12 cellular contexts compared by ENCODE assay signal in genomic region chr2:99707592-99707991, GRCh38.
A peak's percentile ranks its signal among the peaks of the same experiment; 100 is the strongest.
DNase-seq lines count a peak whose midpoint lies in the region; ATAC-seq and TF ChIP-seq lines count a peak whose summit lies in the region.
"Had no signal": no experiment of that assay in that cellular context is flagged by ENCODE, and none has a peak within 500 bp of the region (broad histone marks: within the 10 kb centered on the region; RNA-seq: fewer than 3 reads in every experiment).

No MANE protein-coding gene starts in this region.

- in situ Hi-C loops in mammary epithelial cell (cut with MboI; ENCODE audit: low sequenced_read_pairs in 2 of 2) = no loop called here

- no peaks in the 10 kb centered on the region for H3K27me3 Mint-ChIP-seq in MCF 10A (ENCODE audit: insufficient read depth, unreplicated experiment)
- no peaks in the 10 kb centered on the region for H3K27me3 Mint-ChIP-seq in endodermal cell (ENCODE audit: insufficient read depth)
- H3K27me3 Mint-ChIP-seq in memory B cell = no peaks in the 10 kb centered on the region

- no peak for TF ChIP-seq POLR2A in erythroblast (IDR thresholded peaks at IDR 0.05; ENCODE audit: low read length)

- H3K4me1 ChIP-seq in mammary epithelial cell (ENCODE audit: insufficient read depth, low read length) (no peaks in the 10 kb centered on the region), endodermal cell (ENCODE audit: control insufficient read depth, insufficient read depth, low read length) (no peaks in the 10 kb centered on the region)

- ATAC-seq in memory B cell (ENCODE audit: low read depth) (no peak), HG03108 (IDR thresholded peaks at IDR 0.05; ENCODE audit: unreplicated experiment) (no peak)
- ATAC-seq: activated T-helper 17 cell treated with anti-CD3 and anti-CD28 coated beads, Interleukin-2, amount 50 U/mL, for 72 hours had no signal

- H3K79me2 ChIP-seq in mammary epithelial cell (ENCODE audit: insufficient read depth, low read length) = no peaks in the 10 kb centered on the region

- intact Hi-C loops in MCF 10A (cut with micrococcal nuclease) = no loop called here
- intact Hi-C loops in mammary epithelial cell (cut with micrococcal nuclease) = no loop called here

- DNase-seq in MCF 10A (ENCODE audit: unreplicated experiment) = peak; percentile 20
- no peak for DNase-seq in mammary epithelial cell
- DNase-seq in endodermal cell = no peak
- DNase-seq in memory B cell (ENCODE audit: low spot score in 2 of 2) = no peak
- DNase-seq in GF-D8 (lab: John Stamatoyannopoulos, UW) = no peak
- no peak for DNase-seq in NCI-H2227 treated with DMSO at 0.1 percent for 48 hours (lab: John Stamatoyannopoulos, UW)
- DNase-seq in erythroblast (lab: John Stamatoyannopoulos, UW) = no peak
- DNase-seq: 8988T; activated CD4-positive, alpha-beta T cell treated with anti-CD3 and anti-CD28 coated beads, Interleukin-2, amount 50 U/mL, for 1 hour had no signal

- no peak overlapping the region for H3K9ac ChIP-seq in mammary epithelial cell (ENCODE audit: insufficient read depth, low read length)
- H3K9ac ChIP-seq in endodermal cell (ENCODE audit: extremely low read depth, low read length, poor library complexity, severe bottlenecking) = no peak overlapping the region

- POLR2A ChIA-PET in MCF 10A (lab: Yijun Ruan, JAX) = interaction anchor here (0.9 kb wide), 1 partner anchor 10 kb away, joined by 3 read pairs; no protein-coding TSS in a partner anchor

- no peaks in the 10 kb centered on the region for H3K36me3 Mint-ChIP-seq in MCF 10A (ENCODE audit: insufficient read depth, unreplicated experiment)
- no peaks in the 10 kb centered on the region for H3K36me3 Mint-ChIP-seq in endodermal cell (ENCODE audit: low read depth)
- H3K36me3 Mint-ChIP-seq in memory B cell = peaks cover 21% of the 10 kb centered on the region

- TF ChIP-seq CTCF in MCF 10A (IDR thresholded peaks at IDR 0.05; ENCODE audit: unreplicated experiment) (no peak), mammary epithelial cell (conservative IDR thresholded peaks at IDR 0.05 in 1 of 2, IDR thresholded peaks at IDR 0.05 in 1 of 2; ENCODE audit: extremely low read depth in 1 of 2, insufficient read depth in 1 of 2, low read depth in 1 of 2, low read length in 2 of 2) (no peak), endodermal cell (conservative IDR thresholded peaks at IDR 0.05) (no peak)

- H3K4me3 ChIP-seq in mammary epithelial cell (replicated peaks in 1 of 3; ENCODE audit: insufficient read depth in 1 of 3, low read depth in 2 of 3, low read length in 3 of 3) = no peak overlapping the region
- no peak overlapping the region for H3K4me3 ChIP-seq in endodermal cell (ENCODE audit: low read length)

- CTCF ChIA-PET in MCF 10A (lab: Yijun Ruan, JAX) (interaction anchor here (0.7 kb wide), 1 partner anchor 64 kb away, joined by 3 read pairs; no protein-coding TSS in a partner anchor), mammary epithelial cell (lab: Charles Lee; ENCODE audit: low non-redundant PET) (no interaction called here)

- H3K36me3 ChIP-seq in mammary epithelial cell (ENCODE audit: insufficient read depth, low read length) = no peaks in the 10 kb centered on the region
- no peaks in the 10 kb centered on the region for H3K36me3 ChIP-seq in endodermal cell (ENCODE audit: control insufficient read depth, insufficient read depth, low read length)

- H4K20me1 ChIP-seq in mammary epithelial cell (ENCODE audit: insufficient read depth, low read length) = no peaks in the 10 kb centered on the region

- H3K4me3 Mint-ChIP-seq in MCF 10A (ENCODE audit: unreplicated experiment) (no peak overlapping the region), endodermal cell (no peak overlapping the region), memory B cell (no peak overlapping the region)
- H3K4me3 Mint-ChIP-seq: activated T-helper 17 cell treated with anti-CD3 and anti-CD28 coated beads, Interleukin-2, amount 50 U/mL, for 72 hours had no signal

- H3K4me2 ChIP-seq in mammary epithelial cell (ENCODE audit: insufficient read depth, low read depth, low read length) = no peak overlapping the region

- H2AFZ ChIP-seq in mammary epithelial cell (ENCODE audit: low read depth, low read length) = no peak overlapping the region

- no peak overlapping the region for H3K27ac ChIP-seq in mammary epithelial cell (ENCODE audit: insufficient read depth, low read depth, low read length)
- peak overlapping the region; percentile 95 for H3K27ac ChIP-seq in endodermal cell (ENCODE audit: low read depth, low read length)
- H3K27ac ChIP-seq: epithelial cell of prostate had no signal

- H3K4me1 Mint-ChIP-seq in MCF 10A (ENCODE audit: insufficient read depth, unreplicated experiment) = peaks cover 15% of the 10 kb centered on the region
- no peaks in the 10 kb centered on the region for H3K4me1 Mint-ChIP-seq in endodermal cell
- H3K4me1 Mint-ChIP-seq in memory B cell = peaks cover 16% of the 10 kb centered on the region
- H3K4me1 Mint-ChIP-seq: activated T-helper 17 cell treated with anti-CD3 and anti-CD28 coated beads, Interleukin-2, amount 50 U/mL, for 72 hours had no signal

- dilution Hi-C loops in mammary epithelial cell (cut with HindIII; ENCODE audit: low sequenced_read_pairs) = no loop called here

- H3K9me3 ChIP-seq in mammary epithelial cell (replicated peaks; ENCODE audit: insufficient read depth, low read length) (no peaks in the 10 kb centered on the region), endodermal cell (ENCODE audit: control insufficient read depth, low read length) (no peaks in the 10 kb centered on the region)

- no peak overlapping the region for H3K27ac Mint-ChIP-seq in MCF 10A (ENCODE audit: low read depth, unreplicated experiment)
- no peak overlapping the region for H3K27ac Mint-ChIP-seq in endodermal cell
- H3K27ac Mint-ChIP-seq in memory B cell = peak overlapping the region; percentile 65
- H3K27ac Mint-ChIP-seq: activated T-helper 17 cell treated with anti-CD3 and anti-CD28 coated beads, Interleukin-2, amount 50 U/mL, for 72 hours had no signal

- 64% methylated on average over 1 of the region's 1 CpG for WGBS in mammary epithelial cell (ENCODE audit: low coverage, missing lambda C conversion rate)
- WGBS in endodermal cell (ENCODE audit: insufficient coverage in 1 of 2, insufficient read length in 1 of 2), 2 experiments = no CpG with 5 or more reads among the region's 1 CpG

- H3K9me3 Mint-ChIP-seq in MCF 10A (ENCODE audit: unreplicated experiment) (no peaks in the 10 kb centered on the region), endodermal cell (no peaks in the 10 kb centered on the region), memory B cell (no peaks in the 10 kb centered on the region)
- H3K9me3 Mint-ChIP-seq: activated T-helper 17 cell treated with anti-CD3 and anti-CD28 coated beads, Interleukin-2, amount 50 U/mL, for 72 hours had no signal

- H3K27me3 ChIP-seq in mammary epithelial cell (ENCODE audit: insufficient read depth, low read length) = peaks cover 21% of the 10 kb centered on the region
- H3K27me3 ChIP-seq in endodermal cell (ENCODE audit: control insufficient read depth, insufficient read depth, low read length, poor library complexity, severe bottlenecking) = no peaks in the 10 kb centered on the region

- BruUV-seq in MCF 10A (replicated peaks; lab: Mats Ljungman, UMichigan) (no TSS peak), mammary epithelial cell (replicated peaks; lab: Mats Ljungman, UMichigan) (no TSS peak)
